15 cellular contexts compared by ENCODE assay signal in genomic region chr16:78297066-78297666, GRCh38.
A peak's percentile ranks its signal among the peaks of the same experiment; 100 is the strongest.
DNase-seq lines count a peak whose midpoint lies in the region; ATAC-seq lines count a peak whose summit lies in the region.
"Had no signal": no experiment of that assay in that cellular context is flagged by ENCODE, and none has a peak within 500 bp of the region (broad histone marks: within the 10 kb centered on the region; RNA-seq: fewer than 3 reads in every experiment).

No MANE protein-coding gene starts in this region.

- no peak for ATAC-seq in HG03135 (IDR thresholded peaks at IDR 0.05; ENCODE audit: unreplicated experiment)
- no peak for ATAC-seq in HG03354 (IDR thresholded peaks at IDR 0.05; ENCODE audit: poor library complexity, severe bottlenecking, unreplicated experiment)
- ATAC-seq: activated CD4-positive, alpha-beta T cell treated with anti-CD3 and anti-CD28 coated beads for 36 hours had no signal

- DNase-seq in NCI-H1092 treated with DMSO at 0.1 percent for 48 hours (lab: John Stamatoyannopoulos, UW) (peak; percentile 90), NCI-H748 treated with DMSO at 0.1 percent for 48 hours (lab: John Stamatoyannopoulos, UW) (peak; percentile 53), kidney glomerular epithelial cell (lab: John Stamatoyannopoulos, UW) (peak; percentile 34), smooth muscle cell of the brain vasculature (ENCODE audit: low read depth, low spot score) (peak; percentile 70), NCI-H2029 (lab: John Stamatoyannopoulos, UW) (no peak)
- DNase-seq: activated CD4-positive, alpha-beta T cell treated with anti-CD3 and anti-CD28 coated beads for 36 hours; activated effector memory CD4-positive, alpha-beta T cell treated with Interleukin-2 at 50 U/mL for 16 hours; central memory CD4-positive, alpha-beta T cell; H9; hippocampal formation; NCI-H526 treated with DMSO at 0.1 percent for 48 hours; SK-N-SH; T1000 had no signal
